Comparison of ENCODE assay signal across 11 cellular contexts in genomic region chr14:61585598-61586538, GRCh38.
DNase-seq lines count a peak whose midpoint lies in the region; ATAC-seq and TF ChIP-seq lines count a peak whose summit lies in the region.
"Had no signal": no experiment of that assay in that cellular context is flagged by ENCODE, and none has a peak within 500 bp of the region (broad histone marks: within the 10 kb centered on the region; RNA-seq: fewer than 3 reads in every experiment).

No MANE protein-coding gene starts in this region.

- no TSS peak for BruUV-seq in PC-9 (replicated peaks; lab: Mats Ljungman, UMichigan)

- H3K9me2 ChIP-seq in PC-9 (ENCODE audit: insufficient read depth) = no peaks in the 10 kb centered on the region

- H3K27ac Mint-ChIP-seq in activated T-helper 1 cell treated with anti-CD3 and anti-CD28 coated beads, Interleukin-12 subunit alpha, Interleukin-12 subunit beta, Interleukin-2, Interleukin-4 antibody, amounts not matched to agents 30 ng/mL and 10 ng/mL and 1 ng/mL, durations not matched to agents 14 hours and 24 hours and 36 hours = no peak overlapping the region
- H3K27ac Mint-ChIP-seq in activated T-cell treated with anti-CD3 and anti-CD28 coated beads, Interleukin-2, amount 50 U/mL, for 24 hours = no peak overlapping the region
- H3K27ac Mint-ChIP-seq: stimulated activated naive B cell treated with anti-CD40 and anti-IgM and Interleukin-4, amounts not matched to agents 10 μg/mL and 1 μg/mL and 100 μg/mL, for 72 hours had no signal

- no peak overlapping the region for H3K4me3 ChIP-seq in AG04450 (ENCODE audit: low read depth, low read length)
- no peak overlapping the region for H3K4me3 ChIP-seq in PC-9
- no peak overlapping the region for H3K4me3 ChIP-seq in esophagus squamous epithelium

- H4K20me1 ChIP-seq in PC-9 (ENCODE audit: insufficient read depth) = no peaks in the 10 kb centered on the region

- no peak overlapping the region for H2AFZ ChIP-seq in PC-9

- H3K27me3 ChIP-seq in AG04450 (ENCODE audit: control insufficient read depth, insufficient read depth, low read length) = no peaks in the 10 kb centered on the region
- no peaks in the 10 kb centered on the region for H3K27me3 ChIP-seq in PC-9 (ENCODE audit: insufficient read depth, low read depth)
- H3K27me3 ChIP-seq in esophagus squamous epithelium = no peaks in the 10 kb centered on the region

- H3F3A ChIP-seq in PC-9 (ENCODE audit: insufficient read depth, low read depth) = no peaks in the 10 kb centered on the region

- peak; percentile 67 for ATAC-seq in omental fat pad (ENCODE audit: low FRiP score)

- H3K4me1 ChIP-seq in PC-9 (replicated peaks; ENCODE audit: insufficient read depth) (peaks cover 9% of the 10 kb centered on the region; the same call in 1 of the 2 replicates), esophagus squamous epithelium (peaks cover 13 to 55% (median 35%) of the 10 kb centered on the region in 3 donors)

- H3K9me3 Mint-ChIP-seq in activated T-helper 1 cell treated with anti-CD3 and anti-CD28 coated beads, Interleukin-12 subunit alpha, Interleukin-12 subunit beta, Interleukin-2, Interleukin-4 antibody, amounts not matched to agents 30 ng/mL and 10 ng/mL and 1 ng/mL, durations not matched to agents 14 hours and 24 hours and 36 hours = no peaks in the 10 kb centered on the region
- no peaks in the 10 kb centered on the region for H3K9me3 Mint-ChIP-seq in activated T-cell treated with anti-CD3 and anti-CD28 coated beads, Interleukin-2, amount 50 U/mL, for 24 hours
- H3K9me3 Mint-ChIP-seq: immature natural killer cell; stimulated activated naive B cell treated with anti-CD40 and anti-IgM and Interleukin-4, amounts not matched to agents 10 μg/mL and 1 μg/mL and 100 μg/mL, for 72 hours had no signal

- H3K36me3 Mint-ChIP-seq in activated T-helper 1 cell treated with anti-CD3 and anti-CD28 coated beads, Interleukin-12 subunit alpha, Interleukin-12 subunit beta, Interleukin-2, Interleukin-4 antibody, amounts not matched to agents 30 ng/mL and 10 ng/mL and 1 ng/mL, durations not matched to agents 14 hours and 24 hours and 36 hours (ENCODE audit: low read depth) = peaks cover 3% of the 10 kb centered on the region
- H3K36me3 Mint-ChIP-seq in activated T-cell treated with anti-CD3 and anti-CD28 coated beads, Interleukin-2, amount 50 U/mL, for 24 hours (ENCODE audit: low read depth) = no peaks in the 10 kb centered on the region
- H3K36me3 Mint-ChIP-seq: stimulated activated naive B cell treated with anti-CD40 and anti-IgM and Interleukin-4, amounts not matched to agents 10 μg/mL and 1 μg/mL and 100 μg/mL, for 72 hours had no signal

- DNase-seq in AG04450 (ENCODE audit: low read depth, low spot score) (no peak), PC-9 (no peak), esophagus squamous epithelium (lab: John Stamatoyannopoulos, UW) (no peak), omental fat pad (ENCODE audit: low spot score) (no peak), mucosa of gallbladder (ENCODE audit: low spot score) (no peak), CD1c-positive myeloid dendritic cell (ENCODE audit: extremely low spot score) (no peak)
- DNase-seq in activated T-helper 1 cell treated with anti-CD3 and anti-CD28 coated beads, Interleukin-12 subunit alpha, Interleukin-12 subunit beta, Interleukin-2, Interleukin-4 antibody, amounts not matched to agents 30 ng/mL and 10 ng/mL and 1 ng/mL, durations not matched to agents 14 hours and 24 hours and 36 hours (ENCODE audit: low spot score) = no peak
- DNase-seq in activated T-cell treated with anti-CD3 and anti-CD28 coated beads, Interleukin-2, amount 50 U/mL, for 24 hours = no peak
- DNase-seq: immature natural killer cell; NCI-H1417 treated with DMSO at 0.1 percent for 48 hours; stimulated activated naive B cell treated with anti-CD40 and anti-IgM and Interleukin-4, amounts not matched to agents 10 μg/mL and 1 μg/mL and 100 μg/mL, for 72 hours had no signal

- H3K27ac ChIP-seq in AG04450 (ENCODE audit: low read depth, low read length) (peak overlapping the region; percentile 97), PC-9 (no peak overlapping the region), esophagus squamous epithelium (peak overlapping the region; percentile 54 to 85 (median 74))

- H3K4me3 Mint-ChIP-seq in activated T-helper 1 cell treated with anti-CD3 and anti-CD28 coated beads, Interleukin-12 subunit alpha, Interleukin-12 subunit beta, Interleukin-2, Interleukin-4 antibody, amounts not matched to agents 30 ng/mL and 10 ng/mL and 1 ng/mL, durations not matched to agents 14 hours and 24 hours and 36 hours = no peak overlapping the region
- H3K4me3 Mint-ChIP-seq in activated T-cell treated with anti-CD3 and anti-CD28 coated beads, Interleukin-2, amount 50 U/mL, for 24 hours = no peak overlapping the region
- H3K4me3 Mint-ChIP-seq: immature natural killer cell; stimulated activated naive B cell treated with anti-CD40 and anti-IgM and Interleukin-4, amounts not matched to agents 10 μg/mL and 1 μg/mL and 100 μg/mL, for 72 hours had no signal

- no peaks in the 10 kb centered on the region for H3K79me2 ChIP-seq in PC-9 (ENCODE audit: low read depth)

- no peaks in the 10 kb centered on the region for H3K36me3 ChIP-seq in PC-9 (ENCODE audit: low read depth)
- H3K36me3 ChIP-seq in esophagus squamous epithelium = no peaks in the 10 kb centered on the region

- CTCF ChIA-PET in AG04450 (lab: Charles Lee) = interaction anchor here (1.0 to 1.4 kb wide), 2 partner anchors 111 to 123 kb away, joined by 3 to 5 read pairs; no protein-coding TSS in a partner anchor
- CTCF ChIA-PET in PC-9 (lab: Charles Lee) = interaction anchor here (0.7 kb wide), 1 partner anchor 9 kb away, joined by 3 read pairs; no protein-coding TSS in a partner anchor

- no peaks in the 10 kb centered on the region for H3K9me3 ChIP-seq in AG04450 (ENCODE audit: control insufficient read depth, insufficient read depth, low read length)
- no peaks in the 10 kb centered on the region for H3K9me3 ChIP-seq in PC-9 (ENCODE audit: insufficient read depth, low read depth)
- no peaks in the 10 kb centered on the region for H3K9me3 ChIP-seq in esophagus squamous epithelium

- TF ChIP-seq CTCF in AG04450 (IDR thresholded peaks at IDR 0.05; ENCODE audit: low read depth, low read length) = no peak
- no peak for TF ChIP-seq CTCF in PC-9 (conservative IDR thresholded peaks at IDR 0.05)
- no peak for TF ChIP-seq CTCF in esophagus squamous epithelium (IDR thresholded peaks at IDR 0.05)
- no peak for TF ChIP-seq CTCF in omental fat pad (IDR thresholded peaks at IDR 0.05)

- H3K27me3 Mint-ChIP-seq in activated T-helper 1 cell treated with anti-CD3 and anti-CD28 coated beads, Interleukin-12 subunit alpha, Interleukin-12 subunit beta, Interleukin-2, Interleukin-4 antibody, amounts not matched to agents 30 ng/mL and 10 ng/mL and 1 ng/mL, durations not matched to agents 14 hours and 24 hours and 36 hours (ENCODE audit: insufficient read depth) = peaks cover 5% of the 10 kb centered on the region
- H3K27me3 Mint-ChIP-seq in activated T-cell treated with anti-CD3 and anti-CD28 coated beads, Interleukin-2, amount 50 U/mL, for 24 hours = no peaks in the 10 kb centered on the region
- H3K27me3 Mint-ChIP-seq: stimulated activated naive B cell treated with anti-CD40 and anti-IgM and Interleukin-4, amounts not matched to agents 10 μg/mL and 1 μg/mL and 100 μg/mL, for 72 hours had no signal

- no peak for TF ChIP-seq POLR2A in esophagus squamous epithelium (IDR thresholded peaks at IDR 0.05)

- peaks cover 43% of the 10 kb centered on the region for H3K4me1 Mint-ChIP-seq in activated T-helper 1 cell treated with anti-CD3 and anti-CD28 coated beads, Interleukin-12 subunit alpha, Interleukin-12 subunit beta, Interleukin-2, Interleukin-4 antibody, amounts not matched to agents 30 ng/mL and 10 ng/mL and 1 ng/mL, durations not matched to agents 14 hours and 24 hours and 36 hours (ENCODE audit: low read depth)
- H3K4me1 Mint-ChIP-seq in activated T-cell treated with anti-CD3 and anti-CD28 coated beads, Interleukin-2, amount 50 U/mL, for 24 hours (ENCODE audit: low read depth) = peaks cover 25% of the 10 kb centered on the region

- 25 to 40% methylated on average over 5 of the region's 5 CpGs for WGBS in esophagus squamous epithelium, 2 donors

- 0 out of 2 replicates have a peak overlapping the region, but pooled peaks have one; percentile 2 for H3K4me2 ChIP-seq in PC-9

- intact Hi-C loops in PC-9 (cut with micrococcal nuclease; ENCODE audit: unreplicated experiment) = no loop called here
- intact Hi-C loops in esophagus squamous epithelium (cut with DNase I) = no loop called here
- intact Hi-C loops in activated T-helper 1 cell treated with anti-CD3 and anti-CD28 coated beads, Interleukin-12 subunit alpha, Interleukin-12 subunit beta, Interleukin-2, Interleukin-4 antibody, amounts not matched to agents 30 ng/mL and 10 ng/mL and 1 ng/mL, durations not matched to agents 14 hours and 24 hours and 36 hours (cut with micrococcal nuclease) = no loop called here

- POLR2A ChIA-PET in AG04450 (lab: Yijun Ruan, JAX) = interaction anchor here (0.7 to 2.3 kb wide), 4 partner anchors 20 to 115 kb away, joined by 3 to 11 read pairs (median 4); no protein-coding TSS in a partner anchor
- POLR2A ChIA-PET in PC-9 (lab: Charles Lee; ENCODE audit: unreplicated experiment) = interaction anchor here (0.7 kb wide), 2 partner anchors 31 to 190 kb away, joined by 3 to 6 read pairs; no protein-coding TSS in a partner anchor
